Comparison of ENCODE assay signal across 12 cellular contexts in genomic region chr17:61349350-61349749, GRCh38. TPM values are rescaled to one million over a fixed set of nuclear protein-coding genes. Genes with fewer than 3 reads are reported as not detected.
A peak's percentile ranks its signal among the peaks of the same experiment; 100 is the strongest.
DNase-seq lines count a peak whose midpoint lies in the region; ATAC-seq and TF ChIP-seq lines count a peak whose summit lies in the region.
"Had no signal": no experiment of that assay in that cellular context is flagged by ENCODE, and none has a peak within 500 bp of the region (broad histone marks: within the 10 kb centered on the region; RNA-seq: fewer than 3 reads in every experiment).

No MANE protein-coding gene starts in this region.

- H3K18ac ChIP-seq in mesenchymal stem cell (ENCODE audit: low read depth in 1 of 2, low read length in 2 of 2) = no peak overlapping the region

- no peaks in the 10 kb centered on the region for H3K79me1 ChIP-seq in mesenchymal stem cell (replicated peaks; ENCODE audit: low read length, poor library complexity, severe bottlenecking)

- no peaks in the 10 kb centered on the region for H4K20me1 ChIP-seq in KMS-11 (ENCODE audit: insufficient read depth)

- H3K4me1 Mint-ChIP-seq in chondrocyte (ENCODE audit: low read depth) = no peaks in the 10 kb centered on the region
- H3K4me1 Mint-ChIP-seq: activated CD4-positive, alpha-beta memory T cell treated with anti-CD3 and anti-CD28 coated beads, Interleukin-2, amount 10 ng/mL, durations not matched to agents 7 days and 5 days had no signal

- H3K14ac ChIP-seq in mesenchymal stem cell (ENCODE audit: low read length in 2 of 2) = no peak overlapping the region

- no peak overlapping the region for H3K4me3 ChIP-seq in KMS-11 (IDR thresholded peaks at IDR 0.05; ENCODE audit: insufficient read depth, low read depth, low read length)
- H3K4me3 ChIP-seq in psoas muscle = no peak overlapping the region
- no peak overlapping the region for H3K4me3 ChIP-seq in mesenchymal stem cell (ENCODE audit: insufficient read depth in 1 of 2, low read depth in 1 of 2, low read length in 2 of 2)
- H3K4me3 ChIP-seq: gastroesophageal sphincter had no signal

- H4K8ac ChIP-seq in mesenchymal stem cell (ENCODE audit: low read length) = no peak overlapping the region

- no peak overlapping the region for H3K23ac ChIP-seq in mesenchymal stem cell (ENCODE audit: low read length in 2 of 2)

- DNase-seq in SIG-M5 treated with dmso at 0.1 percent for 504 hours (lab: John Stamatoyannopoulos, UW; ENCODE audit: unreplicated experiment) (peak; percentile 50), SIG-M5 (lab: John Stamatoyannopoulos, UW) (no peak), chondrocyte (ENCODE audit: low spot score) (no peak), psoas muscle (no peak), mesenchymal stem cell (no peak), NK-92 (lab: John Stamatoyannopoulos, UW; ENCODE audit: unreplicated experiment) (no peak)
- DNase-seq: activated CD4-positive, alpha-beta memory T cell treated with anti-CD3 and anti-CD28 coated beads, Interleukin-2, amount 10 ng/mL, durations not matched to agents 7 days and 5 days; activated naive CD4-positive, alpha-beta T cell treated with anti-CD3 and anti-CD28 coated beads, Interleukin-2, amount 50 U/mL, for 16 hours; NCI-H774 had no signal

- no peak overlapping the region for H3K4me3 Mint-ChIP-seq in chondrocyte (ENCODE audit: unreplicated experiment)
- H3K4me3 Mint-ChIP-seq: activated CD4-positive, alpha-beta memory T cell treated with anti-CD3 and anti-CD28 coated beads, Interleukin-2, amount 10 ng/mL, durations not matched to agents 7 days and 5 days had no signal

- no peaks in the 10 kb centered on the region for H3K27me3 ChIP-seq in KMS-11 (ENCODE audit: insufficient read depth, low read depth)
- H3K27me3 ChIP-seq in psoas muscle (ENCODE audit: insufficient read depth in 3 of 3, low read length in 2 of 3) = no peaks in the 10 kb centered on the region
- no peaks in the 10 kb centered on the region for H3K27me3 ChIP-seq in mesenchymal stem cell (ENCODE audit: control insufficient read depth in 1 of 2, insufficient read depth in 1 of 2, low read length in 2 of 2)
- H3K27me3 ChIP-seq: gastroesophageal sphincter had no signal

- H3K27ac ChIP-seq in KMS-11 = no peak overlapping the region
- H3K27ac ChIP-seq in psoas muscle = no peak overlapping the region
- no peak overlapping the region for H3K27ac ChIP-seq in mesenchymal stem cell (ENCODE audit: low read length, poor library complexity, severe bottlenecking)
- H3K27ac ChIP-seq: gastroesophageal sphincter had no signal

- no peaks in the 10 kb centered on the region for H3K4me1 ChIP-seq in KMS-11 (ENCODE audit: low read depth, poor library complexity, severe bottlenecking)
- H3K4me1 ChIP-seq in psoas muscle = no peaks in the 10 kb centered on the region
- H3K4me1 ChIP-seq in mesenchymal stem cell (ENCODE audit: control insufficient read depth, insufficient read depth, low read depth, low read length) = peaks cover 8% of the 10 kb centered on the region
- H3K4me1 ChIP-seq: gastroesophageal sphincter had no signal

- H2BK5ac ChIP-seq in mesenchymal stem cell (ENCODE audit: low read depth, low read length, poor library complexity, severe bottlenecking) = no peak overlapping the region

- H2AFZ ChIP-seq in KMS-11 (ENCODE audit: low read depth) (no peak overlapping the region), mesenchymal stem cell (ENCODE audit: low read depth, low read length) (no peak overlapping the region)

- H3K9ac ChIP-seq in KMS-11 = no peak overlapping the region
- no peak overlapping the region for H3K9ac ChIP-seq in mesenchymal stem cell (ENCODE audit: low read length)

- H2AK5ac ChIP-seq in mesenchymal stem cell (ENCODE audit: low read length, severe bottlenecking) = no peak overlapping the region

- H2BK15ac ChIP-seq in mesenchymal stem cell (ENCODE audit: low read depth, poor library complexity, severe bottlenecking) = no peak overlapping the region

- no peaks in the 10 kb centered on the region for H3K36me3 Mint-ChIP-seq in chondrocyte (ENCODE audit: low read depth)

- TF ChIP-seq CTCF in KMS-11 (conservative IDR thresholded peaks at IDR 0.05; ENCODE audit: low read depth, low read length) = peak; percentile 22; the same call in 1 of the 2 replicates
- peak; percentile 61 for TF ChIP-seq CTCF in chondrocyte (IDR thresholded peaks at IDR 0.05)
- peak; percentile 6 for TF ChIP-seq CTCF in psoas muscle (IDR thresholded peaks at IDR 0.05)

- ATAC-seq in psoas muscle (no peak), HG02763 (IDR thresholded peaks at IDR 0.05; ENCODE audit: unreplicated experiment) (no peak)
- ATAC-seq: gastroesophageal sphincter had no signal

- H2BK120ac ChIP-seq in mesenchymal stem cell (ENCODE audit: low read depth, low read length) = no peak overlapping the region

- intact Hi-C loops in psoas muscle (cut with DNase I) = no loop called here

- 90 to 97% (median 94%) methylated on average over 3 of the region's 3 CpGs for WGBS in psoas muscle, 3 donors
- WGBS in mesenchymal stem cell = 94% methylated on average over 2 of the region's 3 CpGs

- no peak overlapping the region for H3K4ac ChIP-seq in mesenchymal stem cell (ENCODE audit: low read depth in 1 of 2, low read length in 2 of 2)

- H3K4me2 ChIP-seq in KMS-11 = no peak overlapping the region
- no peak overlapping the region for H3K4me2 ChIP-seq in mesenchymal stem cell (ENCODE audit: low read length, poor library complexity, severe bottlenecking)

- no peaks in the 10 kb centered on the region for H3K27me3 Mint-ChIP-seq in chondrocyte (ENCODE audit: low read depth)
- H3K27me3 Mint-ChIP-seq: activated CD4-positive, alpha-beta memory T cell treated with anti-CD3 and anti-CD28 coated beads, Interleukin-2, amount 10 ng/mL, durations not matched to agents 7 days and 5 days had no signal

- H3K36me3 ChIP-seq in KMS-11 (ENCODE audit: insufficient read depth) (no peaks in the 10 kb centered on the region), psoas muscle (ENCODE audit: insufficient read depth in 1 of 2, low read depth in 1 of 2) (no peaks in the 10 kb centered on the region), mesenchymal stem cell (ENCODE audit: control insufficient read depth in 1 of 2, insufficient read depth in 2 of 2, low read depth in 1 of 2, low read length in 2 of 2) (no peaks in the 10 kb centered on the region)
- H3K36me3 ChIP-seq: gastroesophageal sphincter had no signal

- H4K91ac ChIP-seq in mesenchymal stem cell (ENCODE audit: low read length) = no peak overlapping the region

- no peak overlapping the region for H2BK12ac ChIP-seq in mesenchymal stem cell (ENCODE audit: low read length in 2 of 2)

- no peaks in the 10 kb centered on the region for H3K79me2 ChIP-seq in KMS-11 (ENCODE audit: insufficient read depth, low read depth)

- H3K27ac Mint-ChIP-seq in chondrocyte (ENCODE audit: unreplicated experiment) = no peak overlapping the region
- H3K27ac Mint-ChIP-seq: activated CD4-positive, alpha-beta memory T cell treated with anti-CD3 and anti-CD28 coated beads, Interleukin-2, amount 10 ng/mL, durations not matched to agents 7 days and 5 days had no signal

- no peaks in the 10 kb centered on the region for H3K9me3 Mint-ChIP-seq in chondrocyte (ENCODE audit: low read depth)
- H3K9me3 Mint-ChIP-seq: activated CD4-positive, alpha-beta memory T cell treated with anti-CD3 and anti-CD28 coated beads, Interleukin-2, amount 10 ng/mL, durations not matched to agents 7 days and 5 days had no signal

- H3K9me3 ChIP-seq in psoas muscle (no peaks in the 10 kb centered on the region), mesenchymal stem cell (ENCODE audit: control insufficient read depth, low read length) (no peaks in the 10 kb centered on the region)
- H3K9me3 ChIP-seq: gastroesophageal sphincter had no signal

RNA-seq across cellular contexts. Expression of gene TBX2, which starts 50.3 kb away (rescaled TPM):
- total RNA-seq in chondrocyte (2.0 to 8.6 TPM (median 8.4 TPM) in 3 replicates), psoas muscle (1 to 10 TPM; 6.3 to 8.7 (median 8.7) TPM)
- 1 to 10 TPM; 3.5 to 5.2 (median 5.1) TPM for polyA plus RNA-seq in psoas muscle
- 118 TPM for polyA plus RNA-seq in mesenchymal stem cell (2013, experiment 1 of 2)
- 123 TPM for polyA plus RNA-seq in mesenchymal stem cell (2013, experiment 2 of 2)
- total RNA-seq: activated CD4-positive, alpha-beta memory T cell treated with anti-CD3 and anti-CD28 coated beads, Interleukin-2, amount 10 ng/mL, durations not matched to agents 7 days and 5 days had no signal

Comparison
In these comparisons a context has a peak if more than half of its experiments do, and no peak if none do; other contexts are left out.
1. CTCF ChIP-seq: peak in every context shown above with its lines; median percentile 61 in chondrocyte; 22 in KMS-11; 6 in psoas muscle.